10 cellular contexts compared by ENCODE assay signal in genomic region chr6:22877946-22878705, GRCh38.
A peak's percentile ranks its signal among the peaks of the same experiment; 100 is the strongest.
DNase-seq lines count a peak whose midpoint lies in the region; ATAC-seq and TF ChIP-seq lines count a peak whose summit lies in the region.
"Had no signal": no experiment of that assay in that cellular context is flagged by ENCODE, and none has a peak within 500 bp of the region (broad histone marks: within the 10 kb centered on the region; RNA-seq: fewer than 3 reads in every experiment).

No MANE protein-coding gene starts in this region.

- H3K4me3 ChIP-seq in astrocyte of the cerebellum (ENCODE audit: low read depth, low read length) (no peak overlapping the region), retinal pigment epithelial cell (ENCODE audit: low read length) (no peak overlapping the region), A673 (ENCODE audit: low read depth, low read length, poor library complexity, severe bottlenecking) (no peak overlapping the region), psoas muscle (no peak overlapping the region)
- H3K4me3 ChIP-seq: esophagus squamous epithelium had no signal

- H3K4me1 Mint-ChIP-seq in Calu3 (ENCODE audit: low read depth, unreplicated experiment), result peaks cover 46% of the 10 kb centered on the region

- TF ChIP-seq CTCF in astrocyte of the cerebellum (IDR thresholded peaks at IDR 0.05; ENCODE audit: low read depth, low read length, missing control alignments) (no peak), retinal pigment epithelial cell (conservative IDR thresholded peaks at IDR 0.05; ENCODE audit: low read depth, low read length) (no peak), Calu3 (IDR thresholded peaks at IDR 0.05; ENCODE audit: unreplicated experiment) (no peak), A673 (conservative IDR thresholded peaks at IDR 0.05; ENCODE audit: low read depth, low read length) (no peak), psoas muscle (IDR thresholded peaks at IDR 0.05) (no peak)

- H3K4me1 ChIP-seq in A673 (ENCODE audit: insufficient read depth, low read length, poor library complexity, severe bottlenecking), result no peaks in the 10 kb centered on the region
- H3K4me1 ChIP-seq in psoas muscle, result peaks cover 24% of the 10 kb centered on the region

- 51 to 71% (median 66%) methylated on average over 5 of the region's 5 CpGs for WGBS in psoas muscle, 3 donors

- H3K36me3 Mint-ChIP-seq in Calu3 (ENCODE audit: insufficient read depth, unreplicated experiment), result no peaks in the 10 kb centered on the region

- H3K9me3 Mint-ChIP-seq in Calu3 (ENCODE audit: low read depth, unreplicated experiment), result peaks cover 6% of the 10 kb centered on the region

- BruUV-seq in Calu3 (replicated peaks; lab: Mats Ljungman, UMichigan) (no TSS peak), A673 (replicated peaks; lab: Mats Ljungman, UMichigan) (no TSS peak)

- DNase-seq in GM04503 (ENCODE audit: low read depth) (peak; percentile 94), astrocyte of the cerebellum (ENCODE audit: low read depth) (peak; percentile 90), iPS DF 19.7 (ENCODE audit: low read depth, low spot score) (peak; percentile 93), retinal pigment epithelial cell (ENCODE audit: low read depth) (peak; percentile 62), cerebellar cortex (ENCODE audit: low spot score) (no peak), Calu3 (no peak), A673 (ENCODE audit: low spot score) (no peak), psoas muscle (no peak)
- DNase-seq: esophagus squamous epithelium, Karpas-422 had no signal

- H3K27ac ChIP-seq in A673 (ENCODE audit: low read depth, low read length, poor library complexity, severe bottlenecking) (no peak overlapping the region), psoas muscle (no peak overlapping the region)
- H3K27ac ChIP-seq: esophagus squamous epithelium had no signal

- no peak overlapping the region for H3K4me3 Mint-ChIP-seq in Calu3 (ENCODE audit: low read depth, unreplicated experiment)

- no peak overlapping the region for H3K27ac Mint-ChIP-seq in Calu3 (ENCODE audit: unreplicated experiment)

- H3K27me3 Mint-ChIP-seq in Calu3 (ENCODE audit: unreplicated experiment), result no peaks in the 10 kb centered on the region

- in situ Hi-C loops in astrocyte of the cerebellum (cut with HindIII; ENCODE audit: low sequenced_read_pairs), result no loop called here

- POLR2A ChIA-PET in A673 (lab: Charles Lee; ENCODE audit: low non-redundant PET), result interaction anchor here (0.6 kb wide), 1 partner anchor 50 kb away, joined by 4 read pairs; no protein-coding TSS in a partner anchor

- ATAC-seq in psoas muscle, result no peak

- H3K36me3 ChIP-seq in A673 (ENCODE audit: insufficient read depth, low read length, poor library complexity, severe bottlenecking), result no peaks in the 10 kb centered on the region
- no peaks in the 10 kb centered on the region for H3K36me3 ChIP-seq in psoas muscle (ENCODE audit: insufficient read depth in 1 of 2, low read depth in 1 of 2)
- H3K36me3 ChIP-seq: esophagus squamous epithelium had no signal

- H3K27me3 ChIP-seq in A673 (replicated peaks; ENCODE audit: insufficient read depth, low read depth, low read length, poor library complexity) (no peaks in the 10 kb centered on the region), psoas muscle (ENCODE audit: insufficient read depth in 3 of 3, low read length in 2 of 3) (no peaks in the 10 kb centered on the region)
- H3K27me3 ChIP-seq: esophagus squamous epithelium had no signal

- CTCF ChIA-PET in Calu3 (lab: Charles Lee), result interaction anchor here (0.8 to 0.9 kb wide), 2 partner anchors 15 to 28 kb away, joined by 3 read pairs; no protein-coding TSS in a partner anchor
- CTCF ChIA-PET in A673 (lab: Charles Lee), result no interaction called here

- intact Hi-C loops in Calu3 (cut with micrococcal nuclease; ENCODE audit: unreplicated experiment), result no loop called here
- intact Hi-C loops in A673 (cut with micrococcal nuclease; ENCODE audit: unreplicated experiment), result no loop called here
- intact Hi-C loops in psoas muscle (cut with DNase I), result no loop called here

- H3K9me3 ChIP-seq in A673 (ENCODE audit: low read depth, low read length, poor library complexity, severe bottlenecking), result no peaks in the 10 kb centered on the region
- no peaks in the 10 kb centered on the region for H3K9me3 ChIP-seq in psoas muscle
- H3K9me3 ChIP-seq: esophagus squamous epithelium had no signal

Comparison
In these comparisons a context has a peak if more than half of its experiments do, and no peak if none do; other contexts are left out.
1. DNase-seq: peak in GM04503 (single experiment), astrocyte of the cerebellum (single experiment), iPS DF 19.7 (single experiment) and retinal pigment epithelial cell (single experiment); none in cerebellar cortex (single experiment), Calu3 (single experiment), A673 (single experiment) and psoas muscle (0 of 2).